18 cellular contexts compared by ENCODE assay signal in genomic region chr2:176088937-176089842, GRCh38. TPM values are rescaled to one million over a fixed set of nuclear protein-coding genes. Genes with fewer than 3 reads are reported as not detected.
A peak's percentile ranks its signal among the peaks of the same experiment; 100 is the strongest.
DNase-seq lines count a peak whose midpoint lies in the region; ATAC-seq, FAIRE-seq and TF ChIP-seq lines count a peak whose summit lies in the region.
"Had no signal": no experiment of that assay in that cellular context is flagged by ENCODE, and none has a peak within 500 bp of the region (broad histone marks: within the 10 kb centered on the region; RNA-seq: fewer than 3 reads in every experiment).

No MANE protein-coding gene starts in this region.

- DNase-seq in activated T-cell treated with anti-CD3 and anti-CD28 coated beads, Interleukin-2, amount 50 U/mL, for 72 hours: no peak
- no peak for DNase-seq in activated T-cell treated with anti-CD3 and anti-CD28 coated beads, Interleukin-2, amount 50 U/mL, for 48 hours
- DNase-seq in activated T-helper 1 cell treated with anti-CD3 and anti-CD28 coated beads, Interleukin-12 subunit alpha, Interleukin-12 subunit beta, Interleukin-2, Interleukin-4 antibody, amounts not matched to agents 30 ng/mL and 10 ng/mL and 1 ng/mL, durations not matched to agents 14 hours and 24 hours and 36 hours (ENCODE audit: low spot score): no peak
- no peak for DNase-seq in HTR-8/SVneo (ENCODE audit: insufficient read length, low spot score)
- DNase-seq in PC-9: no peak
- no peak for DNase-seq in AG08395 (ENCODE audit: low spot score)
- DNase-seq: NCI-H1048, SHP77 treated with DMSO at 0.1 percent for 48 hours had no signal

- no peak overlapping the region for H3K9ac ChIP-seq in neural cell (ENCODE audit: low read length)
- H3K9ac ChIP-seq: SK-N-SH had no signal

- BruUV-seq in PC-9 (replicated peaks; lab: Mats Ljungman, UMichigan): no TSS peak

- H3K4me3 ChIP-seq in neural cell (ENCODE audit: low read length) (no peak overlapping the region), PC-9 (no peak overlapping the region)

- ATAC-seq in activated T-cell treated with anti-CD3 and anti-CD28 coated beads, Interleukin-2, amount 50 U/mL, for 72 hours (replicated peaks in 1 of 2): no peak
- ATAC-seq in GM21367 (IDR thresholded peaks at IDR 0.05; ENCODE audit: unreplicated experiment): no peak

- FAIRE-seq in HTR-8/SVneo (lab: Jason Lieb, UNC): no peak
- FAIRE-seq: G401.6 had no signal

- CTCF ChIA-PET in PC-9 (lab: Charles Lee): no interaction called here

- H3K27me3 Mint-ChIP-seq in activated T-cell treated with anti-CD3 and anti-CD28 coated beads, Interleukin-2, amount 50 U/mL, for 72 hours (ENCODE audit: low read depth): peaks cover 80% of the 10 kb centered on the region
- H3K27me3 Mint-ChIP-seq in activated T-helper 1 cell treated with anti-CD3 and anti-CD28 coated beads, Interleukin-12 subunit alpha, Interleukin-12 subunit beta, Interleukin-2, Interleukin-4 antibody, amounts not matched to agents 30 ng/mL and 10 ng/mL and 1 ng/mL, durations not matched to agents 14 hours and 24 hours and 36 hours (ENCODE audit: insufficient read depth): peaks cover 88% of the 10 kb centered on the region

- no peaks in the 10 kb centered on the region for H3F3A ChIP-seq in neural cell (ENCODE audit: insufficient read depth, low read length, poor library complexity, severe bottlenecking)
- no peaks in the 10 kb centered on the region for H3F3A ChIP-seq in PC-9 (ENCODE audit: insufficient read depth, low read depth)

- no peaks in the 10 kb centered on the region for H3K4me1 ChIP-seq in PC-9 (replicated peaks; ENCODE audit: insufficient read depth)

- peak overlapping the region; percentile 75 for H3K27ac Mint-ChIP-seq in activated T-cell treated with anti-CD3 and anti-CD28 coated beads, Interleukin-2, amount 50 U/mL, for 72 hours
- peak overlapping the region; percentile 16 for H3K27ac Mint-ChIP-seq in activated T-helper 1 cell treated with anti-CD3 and anti-CD28 coated beads, Interleukin-12 subunit alpha, Interleukin-12 subunit beta, Interleukin-2, Interleukin-4 antibody, amounts not matched to agents 30 ng/mL and 10 ng/mL and 1 ng/mL, durations not matched to agents 14 hours and 24 hours and 36 hours

- TF ChIP-seq RAD21 in neural cell (conservative IDR thresholded peaks at IDR 0.05): no peak

- H3K4me1 Mint-ChIP-seq in activated T-cell treated with anti-CD3 and anti-CD28 coated beads, Interleukin-2, amount 50 U/mL, for 72 hours (ENCODE audit: low read depth): peaks cover 34% of the 10 kb centered on the region
- H3K4me1 Mint-ChIP-seq in activated T-helper 1 cell treated with anti-CD3 and anti-CD28 coated beads, Interleukin-12 subunit alpha, Interleukin-12 subunit beta, Interleukin-2, Interleukin-4 antibody, amounts not matched to agents 30 ng/mL and 10 ng/mL and 1 ng/mL, durations not matched to agents 14 hours and 24 hours and 36 hours (ENCODE audit: low read depth): peaks cover 11% of the 10 kb centered on the region

- H3K4me2 ChIP-seq in neural cell (ENCODE audit: low read length): no peak overlapping the region
- no peak overlapping the region for H3K4me2 ChIP-seq in PC-9

- no peak for TF ChIP-seq CTCF in neural cell (IDR thresholded peaks at IDR 0.05; ENCODE audit: poor library complexity, severe bottlenecking)
- no peak for TF ChIP-seq CTCF in PC-9 (conservative IDR thresholded peaks at IDR 0.05)

- H3K27me3 ChIP-seq in neural cell (ENCODE audit: insufficient read depth, low read depth, low read length) (peaks cover 99% of the 10 kb centered on the region), PC-9 (ENCODE audit: insufficient read depth, low read depth) (peaks cover 83% of the 10 kb centered on the region)

- peaks cover 0 to 2% of the 10 kb centered on the region in 2 donors for H3K9me3 Mint-ChIP-seq in activated T-cell treated with anti-CD3 and anti-CD28 coated beads, Interleukin-2, amount 50 U/mL, for 72 hours
- H3K9me3 Mint-ChIP-seq in activated T-helper 1 cell treated with anti-CD3 and anti-CD28 coated beads, Interleukin-12 subunit alpha, Interleukin-12 subunit beta, Interleukin-2, Interleukin-4 antibody, amounts not matched to agents 30 ng/mL and 10 ng/mL and 1 ng/mL, durations not matched to agents 14 hours and 24 hours and 36 hours: no peaks in the 10 kb centered on the region

- H2AFZ ChIP-seq in neural cell (ENCODE audit: low read depth, low read length) (no peak overlapping the region), PC-9 (no peak overlapping the region)

- no peak overlapping the region for H3K27ac ChIP-seq in neural cell (ENCODE audit: low read length)
- H3K27ac ChIP-seq in PC-9: no peak overlapping the region
- H3K27ac ChIP-seq: 22Rv1 had no signal

- H4K20me1 ChIP-seq in neural cell (ENCODE audit: insufficient read depth) (no peaks in the 10 kb centered on the region), PC-9 (ENCODE audit: insufficient read depth) (no peaks in the 10 kb centered on the region)

- H3K79me2 ChIP-seq in neural cell (replicated peaks; ENCODE audit: insufficient read depth, low read length) (no peaks in the 10 kb centered on the region), PC-9 (ENCODE audit: low read depth) (no peaks in the 10 kb centered on the region)

- no peaks in the 10 kb centered on the region for H3K9me2 ChIP-seq in neural cell (ENCODE audit: insufficient read depth, low read length)
- H3K9me2 ChIP-seq in PC-9 (ENCODE audit: insufficient read depth): no peaks in the 10 kb centered on the region
- H3K9me2 ChIP-seq: SK-N-SH had no signal

- peaks cover 6% of the 10 kb centered on the region in 2 donors for H3K36me3 Mint-ChIP-seq in activated T-cell treated with anti-CD3 and anti-CD28 coated beads, Interleukin-2, amount 50 U/mL, for 72 hours (ENCODE audit: insufficient read depth in 2 of 2)
- H3K36me3 Mint-ChIP-seq in activated T-helper 1 cell treated with anti-CD3 and anti-CD28 coated beads, Interleukin-12 subunit alpha, Interleukin-12 subunit beta, Interleukin-2, Interleukin-4 antibody, amounts not matched to agents 30 ng/mL and 10 ng/mL and 1 ng/mL, durations not matched to agents 14 hours and 24 hours and 36 hours (ENCODE audit: low read depth): peaks cover 2% of the 10 kb centered on the region

- no peaks in the 10 kb centered on the region for H3K9me3 ChIP-seq in neural cell (ENCODE audit: low read length)
- H3K9me3 ChIP-seq in PC-9 (ENCODE audit: insufficient read depth, low read depth): no peaks in the 10 kb centered on the region
- H3K9me3 ChIP-seq: Caco-2, MG63, SK-N-SH had no signal

- intact Hi-C loops in activated T-helper 1 cell treated with anti-CD3 and anti-CD28 coated beads, Interleukin-12 subunit alpha, Interleukin-12 subunit beta, Interleukin-2, Interleukin-4 antibody, amounts not matched to agents 30 ng/mL and 10 ng/mL and 1 ng/mL, durations not matched to agents 14 hours and 24 hours and 36 hours (cut with micrococcal nuclease): no loop called here
- intact Hi-C loops in PC-9 (cut with micrococcal nuclease; ENCODE audit: unreplicated experiment): no loop called here

- H3K4me3 Mint-ChIP-seq in activated T-cell treated with anti-CD3 and anti-CD28 coated beads, Interleukin-2, amount 50 U/mL, for 72 hours: no peak overlapping the region
- no peak overlapping the region for H3K4me3 Mint-ChIP-seq in activated T-helper 1 cell treated with anti-CD3 and anti-CD28 coated beads, Interleukin-12 subunit alpha, Interleukin-12 subunit beta, Interleukin-2, Interleukin-4 antibody, amounts not matched to agents 30 ng/mL and 10 ng/mL and 1 ng/mL, durations not matched to agents 14 hours and 24 hours and 36 hours

- H3K36me3 ChIP-seq in neural cell (ENCODE audit: insufficient read depth, low read length) (no peaks in the 10 kb centered on the region), PC-9 (ENCODE audit: low read depth) (no peaks in the 10 kb centered on the region)
- H3K36me3 ChIP-seq: MG63 had no signal

- POLR2A ChIA-PET in PC-9 (lab: Charles Lee; ENCODE audit: unreplicated experiment): no interaction called here

- TF ChIP-seq EP300 in neural cell (conservative IDR thresholded peaks at IDR 0.05; ENCODE audit: poor library complexity, severe bottlenecking): no peak

TF ChIP-seq in neural cell, 6 proteins besides CTCF, POLR2A, EP300 and RAD21 (continues in another document):
- no peak for TF ChIP-seq TAF1 (IDR thresholded peaks at IDR 0.05; ENCODE audit: low read depth)

RNA-seq across cellular contexts. Expression of gene HOXD13, which starts 3.3 kb away (rescaled TPM):
- total RNA-seq in activated T-cell treated with anti-CD3 and anti-CD28 coated beads, Interleukin-2, amount 50 U/mL, for 72 hours: not detected
- total RNA-seq in activated T-helper 1 cell treated with anti-CD3 and anti-CD28 coated beads, Interleukin-12 subunit alpha, Interleukin-12 subunit beta, Interleukin-2, Interleukin-4 antibody, amounts not matched to agents 30 ng/mL and 10 ng/mL and 1 ng/mL, durations not matched to agents 14 hours and 24 hours and 36 hours: not detected in 2 replicates
- not detected in 2 replicates for polyA plus RNA-seq in neural cell
- not detected in 2 replicates for polyA minus RNA-seq in neural cell
- not detected in 2 replicates for total RNA-seq in PC-9 (2021)
- total RNA-seq: Caco-2; CD4-positive, alpha-beta T cell had no signal
- polyA plus RNA-seq: SK-N-SH had no signal

RNA-seq across cellular contexts. Expression of gene EVX2, which starts 5.4 kb away (rescaled TPM):
- total RNA-seq in activated T-cell treated with anti-CD3 and anti-CD28 coated beads, Interleukin-2, amount 50 U/mL, for 72 hours: not detected
- not detected in 2 replicates for total RNA-seq in activated T-helper 1 cell treated with anti-CD3 and anti-CD28 coated beads, Interleukin-12 subunit alpha, Interleukin-12 subunit beta, Interleukin-2, Interleukin-4 antibody, amounts not matched to agents 30 ng/mL and 10 ng/mL and 1 ng/mL, durations not matched to agents 14 hours and 24 hours and 36 hours
- not detected in 2 replicates for polyA plus RNA-seq in neural cell
- polyA minus RNA-seq in neural cell: not detected in 2 replicates
- not detected in 2 replicates for total RNA-seq in PC-9 (2021)
- total RNA-seq: Caco-2; CD4-positive, alpha-beta T cell had no signal
- polyA plus RNA-seq: BJ, SK-N-SH had no signal

RNA-seq across cellular contexts. Expression of gene HOXD12, which starts 10.4 kb away (rescaled TPM):
- not detected for total RNA-seq in activated T-cell treated with anti-CD3 and anti-CD28 coated beads, Interleukin-2, amount 50 U/mL, for 72 hours
- total RNA-seq in activated T-helper 1 cell treated with anti-CD3 and anti-CD28 coated beads, Interleukin-12 subunit alpha, Interleukin-12 subunit beta, Interleukin-2, Interleukin-4 antibody, amounts not matched to agents 30 ng/mL and 10 ng/mL and 1 ng/mL, durations not matched to agents 14 hours and 24 hours and 36 hours: not detected in 2 replicates
- polyA plus RNA-seq in neural cell: not detected in 2 replicates
- polyA minus RNA-seq in neural cell: not detected in 2 replicates
- total RNA-seq in PC-9 (2021): not detected in 2 replicates
- total RNA-seq: Caco-2; CD4-positive, alpha-beta T cell had no signal
- polyA plus RNA-seq: BJ, SK-N-SH had no signal

RNA-seq across cellular contexts. Expression of gene HOXD11, which starts 17.9 kb away (rescaled TPM):
- total RNA-seq in activated T-cell treated with anti-CD3 and anti-CD28 coated beads, Interleukin-2, amount 50 U/mL, for 72 hours: not detected
- not detected in 2 replicates for total RNA-seq in activated T-helper 1 cell treated with anti-CD3 and anti-CD28 coated beads, Interleukin-12 subunit alpha, Interleukin-12 subunit beta, Interleukin-2, Interleukin-4 antibody, amounts not matched to agents 30 ng/mL and 10 ng/mL and 1 ng/mL, durations not matched to agents 14 hours and 24 hours and 36 hours
- not detected in 2 replicates for polyA plus RNA-seq in neural cell
- polyA minus RNA-seq in neural cell: not detected in 2 replicates
- total RNA-seq in PC-9 (2021): not detected in 2 replicates
- total RNA-seq: Caco-2; CD4-positive, alpha-beta T cell; HT-29 had no signal
- polyA plus RNA-seq: SK-N-SH had no signal

RNA-seq across cellular contexts. Expression of gene HOXD10, which starts 27.4 kb away (rescaled TPM):
- total RNA-seq in activated T-cell treated with anti-CD3 and anti-CD28 coated beads, Interleukin-2, amount 50 U/mL, for 72 hours: not detected
- not detected in 2 replicates for total RNA-seq in activated T-helper 1 cell treated with anti-CD3 and anti-CD28 coated beads, Interleukin-12 subunit alpha, Interleukin-12 subunit beta, Interleukin-2, Interleukin-4 antibody, amounts not matched to agents 30 ng/mL and 10 ng/mL and 1 ng/mL, durations not matched to agents 14 hours and 24 hours and 36 hours
- polyA plus RNA-seq in neural cell: not detected in 2 replicates
- polyA minus RNA-seq in neural cell: not detected in 2 replicates
- not detected in 2 replicates for total RNA-seq in PC-9 (2021)
- total RNA-seq: Caco-2; CD4-positive, alpha-beta T cell; HT-29 had no signal
